Comparison of ENCODE assay signal across 1 cellular context in the genomic region with DNA sequence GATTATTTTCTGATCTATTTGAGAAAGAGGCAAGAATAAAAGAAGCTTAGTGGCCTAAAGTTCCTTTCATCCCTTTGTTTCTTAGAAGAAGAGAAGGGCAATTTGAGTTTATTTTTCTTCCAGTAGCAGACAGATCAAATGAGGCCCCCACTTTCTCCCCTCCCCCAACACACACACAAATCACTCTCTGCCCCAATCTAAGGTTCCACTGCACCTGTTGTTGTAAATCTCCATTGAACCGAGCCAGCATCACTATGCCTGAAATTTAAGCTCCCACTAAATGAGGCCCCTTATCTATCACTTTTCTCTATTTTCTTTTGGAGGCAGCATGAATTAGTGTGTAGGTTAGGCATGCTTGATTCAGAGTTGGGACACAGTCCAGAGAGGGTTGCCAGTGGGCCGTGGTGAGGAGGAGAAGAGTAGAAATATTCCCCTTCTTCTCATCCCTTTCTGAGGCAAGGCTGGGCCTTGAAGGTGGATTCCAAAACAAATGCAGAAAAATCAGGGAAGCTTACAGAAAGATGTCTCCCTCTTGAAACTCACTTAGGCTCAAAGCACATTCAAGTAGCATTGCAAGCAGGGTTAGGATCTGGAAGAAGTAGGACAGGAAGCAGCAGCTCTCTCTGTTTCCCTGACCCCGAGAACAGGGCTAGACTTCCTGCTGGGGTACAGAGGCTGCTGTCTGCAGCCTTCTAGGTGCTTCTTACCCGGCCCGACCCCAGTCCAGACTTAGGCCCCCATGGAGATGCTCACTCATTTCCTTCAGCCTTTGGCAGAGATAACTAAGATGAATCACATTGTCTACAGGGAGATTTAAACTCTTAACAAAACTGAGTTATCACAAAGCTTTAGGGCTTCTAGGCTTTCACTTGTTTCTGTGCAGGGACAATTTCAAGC.
TF ChIP-seq lines count a peak whose summit lies in the region.

No MANE protein-coding gene starts in this region.

TF ChIP-seq in endothelial cell of umbilical vein, 7 proteins besides CTCF, POLR2A, EP300 and RAD21 (continued from another document):
- TF ChIP-seq EZH2 (IDR thresholded peaks at IDR 0.05; ENCODE audit: borderline replicate concordance, low read depth, low read length, severe bottlenecking) = no peak
